In the genomic region with DNA sequence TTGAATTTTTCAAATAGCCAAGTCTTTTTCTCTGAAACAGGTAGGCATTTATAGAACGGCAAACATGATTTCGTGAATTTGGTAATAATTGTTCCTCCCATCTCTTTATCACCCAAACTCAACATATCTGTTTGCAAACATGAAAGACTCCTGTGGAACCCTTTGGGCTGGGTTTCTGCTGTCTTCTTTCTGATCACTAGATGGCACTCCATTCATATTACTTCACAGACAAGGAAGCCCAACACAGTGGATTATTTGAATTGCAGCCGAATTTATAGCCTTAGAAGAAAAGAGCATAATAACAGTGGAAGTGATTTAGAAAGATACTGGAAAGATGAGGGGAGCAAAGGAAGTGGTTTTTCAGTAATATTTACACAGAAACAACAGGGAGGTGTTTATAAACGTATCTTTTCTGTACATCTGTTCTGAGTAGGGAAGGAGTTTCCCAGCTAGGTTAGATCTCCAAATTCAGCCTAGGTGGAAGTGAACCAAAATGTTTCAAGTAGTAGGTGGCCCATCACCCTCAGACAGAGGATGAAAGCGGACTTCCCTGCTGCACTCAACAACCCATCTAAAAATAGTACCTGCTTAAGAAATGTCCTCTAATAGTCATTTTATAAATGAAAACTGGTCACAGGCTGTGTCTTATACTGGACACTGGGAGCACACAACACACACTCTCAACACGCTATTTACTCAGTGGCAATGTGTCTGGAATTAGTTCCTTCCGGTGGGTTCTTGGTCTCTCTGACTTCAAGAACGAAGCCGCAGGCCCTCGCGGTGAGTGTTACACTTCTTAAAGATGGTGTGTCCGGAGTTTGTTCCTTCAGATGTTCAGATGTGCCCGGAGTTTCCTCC, we compare ENCODE assay signal across 8 cellular contexts.
DNase-seq lines count a peak whose midpoint lies in the region; ATAC-seq, FAIRE-seq and TF ChIP-seq lines count a peak whose summit lies in the region.

No MANE protein-coding gene starts in this region.

- no peaks in the 10 kb centered on the region for H3K36me3 ChIP-seq in heart left ventricle

- H3K27ac ChIP-seq in heart left ventricle = no peak overlapping the region

- 62 to 65% (median 64%) methylated on average over 12 to 13 of the region's 13 CpGs for WGBS in heart left ventricle, 4 donors

- TF ChIP-seq POLR2A in GM12891 (IDR thresholded peaks at IDR 0.05; ENCODE audit: low read depth, low read length) (no peak), heart left ventricle (IDR thresholded peaks at IDR 0.05) (no peak)

- intact Hi-C loops in activated T-helper 1 cell treated with anti-CD3 and anti-CD28 coated beads, Interleukin-12 subunit alpha, Interleukin-12 subunit beta, Interleukin-2, Interleukin-4 antibody, amounts not matched to agents 30 ng/mL and 10 ng/mL and 1 ng/mL, durations not matched to agents 14 hours and 24 hours and 36 hours (cut with micrococcal nuclease) = loop anchor here (1.0 kb wide), 4 partner anchors 46 to 671 kb away; no protein-coding TSS in a partner anchor
- intact Hi-C loops in heart left ventricle (cut with DNase I) = loop anchor here in 7 of 10 donors (2.0 to 10.0 kb wide), 6 partner anchors 400 to 920 kb away; no protein-coding TSS in a partner anchor

- peak; percentile 13 for FAIRE-seq in GM12891 (lab: Jason Lieb, UNC)

- H3K4me3 Mint-ChIP-seq in activated T-helper 1 cell treated with anti-CD3 and anti-CD28 coated beads, Interleukin-12 subunit alpha, Interleukin-12 subunit beta, Interleukin-2, Interleukin-4 antibody, amounts not matched to agents 30 ng/mL and 10 ng/mL and 1 ng/mL, durations not matched to agents 14 hours and 24 hours and 36 hours = no peak overlapping the region

- H3K9me3 ChIP-seq in heart left ventricle = no peaks in the 10 kb centered on the region

- H3K27me3 Mint-ChIP-seq in activated T-helper 1 cell treated with anti-CD3 and anti-CD28 coated beads, Interleukin-12 subunit alpha, Interleukin-12 subunit beta, Interleukin-2, Interleukin-4 antibody, amounts not matched to agents 30 ng/mL and 10 ng/mL and 1 ng/mL, durations not matched to agents 14 hours and 24 hours and 36 hours (ENCODE audit: insufficient read depth) = peaks cover 8% of the 10 kb centered on the region

- H3K27ac Mint-ChIP-seq in activated T-helper 1 cell treated with anti-CD3 and anti-CD28 coated beads, Interleukin-12 subunit alpha, Interleukin-12 subunit beta, Interleukin-2, Interleukin-4 antibody, amounts not matched to agents 30 ng/mL and 10 ng/mL and 1 ng/mL, durations not matched to agents 14 hours and 24 hours and 36 hours = no peak overlapping the region

- peaks cover 0 to 8% (median 0%) of the 10 kb centered on the region in 12 donors for H3K4me1 ChIP-seq in heart left ventricle

- no peaks in the 10 kb centered on the region for H3K4me1 Mint-ChIP-seq in activated T-helper 1 cell treated with anti-CD3 and anti-CD28 coated beads, Interleukin-12 subunit alpha, Interleukin-12 subunit beta, Interleukin-2, Interleukin-4 antibody, amounts not matched to agents 30 ng/mL and 10 ng/mL and 1 ng/mL, durations not matched to agents 14 hours and 24 hours and 36 hours (ENCODE audit: low read depth)

- TF ChIP-seq CTCF in heart left ventricle (IDR thresholded peaks at IDR 0.05) = peak; percentile 49 to 80 (median 62)

- DNase-seq in AML-193 (lab: John Stamatoyannopoulos, UW) (peak; percentile 57 to 67), GM12891 (ENCODE audit: insufficient read length, low spot score) (peak; percentile 5), NCI-H446 treated with DMSO at 0.1 percent for 48 hours (lab: John Stamatoyannopoulos, UW) (peak; percentile 48), heart left ventricle (no peak), skeletal muscle cell (ENCODE audit: low read depth) (peak; percentile 11), KG1 (lab: John Stamatoyannopoulos, UW) (no peak)
- DNase-seq in activated T-helper 1 cell treated with anti-CD3 and anti-CD28 coated beads, Interleukin-12 subunit alpha, Interleukin-12 subunit beta, Interleukin-2, Interleukin-4 antibody, amounts not matched to agents 30 ng/mL and 10 ng/mL and 1 ng/mL, durations not matched to agents 14 hours and 24 hours and 36 hours (ENCODE audit: low spot score) = peak; percentile 17

- H3K36me3 Mint-ChIP-seq in activated T-helper 1 cell treated with anti-CD3 and anti-CD28 coated beads, Interleukin-12 subunit alpha, Interleukin-12 subunit beta, Interleukin-2, Interleukin-4 antibody, amounts not matched to agents 30 ng/mL and 10 ng/mL and 1 ng/mL, durations not matched to agents 14 hours and 24 hours and 36 hours (ENCODE audit: low read depth) = no peaks in the 10 kb centered on the region

- H3K27me3 ChIP-seq in heart left ventricle = peaks cover 0 to 22% (median 8%) of the 10 kb centered on the region in 9 donors

- no peaks in the 10 kb centered on the region for H3K9me3 Mint-ChIP-seq in activated T-helper 1 cell treated with anti-CD3 and anti-CD28 coated beads, Interleukin-12 subunit alpha, Interleukin-12 subunit beta, Interleukin-2, Interleukin-4 antibody, amounts not matched to agents 30 ng/mL and 10 ng/mL and 1 ng/mL, durations not matched to agents 14 hours and 24 hours and 36 hours

- ATAC-seq in HG03280 (IDR thresholded peaks at IDR 0.05; ENCODE audit: unreplicated experiment) (peak; percentile 58), heart left ventricle (peak in 3 of 4 donors; percentile 68 to 82 (median 69))

- H3K4me3 ChIP-seq in heart left ventricle (no peak overlapping the region), skeletal muscle cell (ENCODE audit: low read depth, low read length) (no peak overlapping the region)

TF ChIP-seq in GM12891, 5 proteins besides CTCF, POLR2A, EP300 and RAD21:
- TF ChIP-seq SPI1 (IDR thresholded peaks at IDR 0.05; ENCODE audit: low read depth, low read length) (no peak), POLR2AphosphoS5 (IDR thresholded peaks at IDR 0.05; ENCODE audit: low read depth, low read length) (no peak)

Comparison
In these comparisons a context has a peak if more than half of its experiments do, and no peak if none do; other contexts are left out.
1. DNase-seq: peak in AML-193 (2 of 2), GM12891 (single experiment), NCI-H446 treated with DMSO at 0.1 percent for 48 hours (single experiment), activated T-helper 1 cell treated with anti-CD3 and anti-CD28 coated beads, Interleukin-12 subunit alpha, Interleukin-12 subunit beta, Interleukin-2, Interleukin-4 antibody, amounts not matched to agents 30 ng/mL and 10 ng/mL and 1 ng/mL, durations not matched to agents 14 hours and 24 hours and 36 hours (single experiment) and skeletal muscle cell (single experiment); none in heart left ventricle (0 of 5) and KG1 (single experiment).